ENCODE assay signal across 21 cellular contexts in the genomic region with DNA sequence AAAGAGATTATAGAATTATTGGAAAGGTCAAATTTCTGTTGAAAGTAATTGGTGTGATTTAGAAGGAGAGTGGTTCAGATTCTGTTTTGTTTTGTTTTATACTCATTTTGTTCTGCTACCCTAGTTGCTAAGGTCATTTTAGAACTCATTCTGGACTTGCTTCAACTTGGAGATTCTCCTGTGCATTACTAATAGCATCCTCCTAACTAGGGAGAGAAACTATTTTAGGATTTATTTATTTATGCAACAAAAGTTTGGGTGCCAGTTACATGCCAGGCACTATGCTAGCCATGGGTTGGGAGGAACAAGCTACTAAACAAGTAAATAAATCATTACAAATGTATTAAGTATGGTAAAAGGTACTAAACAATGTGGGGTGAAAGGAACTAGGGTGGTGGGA.
"Had no signal": no experiment of that assay in that cellular context is flagged by ENCODE, and none has a peak within 500 bp of the region (broad histone marks: within the 10 kb centered on the region; RNA-seq: fewer than 3 reads in every experiment).

No MANE protein-coding gene starts in this region.

- H3K4me1 Mint-ChIP-seq: activated naive CD8-positive, alpha-beta T cell treated with anti-CD3 and anti-CD28 coated beads for 36 hours; central memory CD8-positive, alpha-beta T cell; T-cell had no signal

- DNase-seq: activated CD4-positive, alpha-beta T cell treated with anti-CD3 and anti-CD28 coated beads for 1 hour; activated CD4-positive, alpha-beta T cell treated with anti-CD3 and anti-CD28 coated beads, Interleukin-2, amount 50 U/mL, for 4 hours; activated naive CD4-positive, alpha-beta T cell treated with Interleukin-2 at 50 U/mL for 16 hours; activated naive CD8-positive, alpha-beta T cell treated with anti-CD3 and anti-CD28 coated beads for 36 hours; activated T-cell treated with anti-CD3 and anti-CD28 coated beads, Interleukin-2, amount 50 U/mL, for 48 hours; effector memory CD4-positive, alpha-beta T cell; kidney; lower lobe of right lung; mesendoderm; mucosa of descending colon; nucleus accumbens; sigmoid colon; stimulated activated CD4-positive, alpha-beta T cell treated with anti-CD3 and anti-CD28 coated beads, Interleukin-4, amount 100 ng/mL, for 1 hour; stimulated activated naive CD4-positive, alpha-beta T cell; T-cell; upper lobe of left lung; WERI-Rb-1 had no signal

- H3K9me3 ChIP-seq: lower lobe of right lung, mucosa of descending colon, sigmoid colon, upper lobe of left lung had no signal

- H3K27ac ChIP-seq: lower lobe of right lung, sigmoid colon, upper lobe of left lung, WERI-Rb-1 had no signal

- H3K4me3 ChIP-seq: lower lobe of right lung, mucosa of descending colon, sigmoid colon, smooth muscle cell, upper lobe of left lung had no signal

- H3K4me2 ChIP-seq: smooth muscle cell had no signal

- H3K27me3 ChIP-seq: sigmoid colon, upper lobe of left lung had no signal

- H3K36me3 ChIP-seq: lower lobe of right lung, sigmoid colon, upper lobe of left lung, WERI-Rb-1 had no signal

- H3K27ac Mint-ChIP-seq: activated naive CD8-positive, alpha-beta T cell treated with anti-CD3 and anti-CD28 coated beads for 36 hours; T-cell; T-helper 2 cell treated with Interferon-gamma antibody and Interleukin-4, amounts not matched to agents 5 μg/mL and 100 μg/mL, for 36 hours had no signal

- H3K9me3 Mint-ChIP-seq: central memory CD8-positive, alpha-beta T cell; T-cell; T-helper 2 cell treated with Interferon-gamma antibody and Interleukin-4, amounts not matched to agents 5 μg/mL and 100 μg/mL, for 36 hours had no signal

- H3K36me3 Mint-ChIP-seq: activated naive CD8-positive, alpha-beta T cell treated with anti-CD3 and anti-CD28 coated beads for 36 hours; T-cell had no signal

- H3K4me3 Mint-ChIP-seq: activated naive CD8-positive, alpha-beta T cell treated with anti-CD3 and anti-CD28 coated beads for 36 hours; central memory CD8-positive, alpha-beta T cell; T-cell; T-helper 2 cell treated with Interferon-gamma antibody and Interleukin-4, amounts not matched to agents 5 μg/mL and 100 μg/mL, for 36 hours had no signal

- ATAC-seq: esophagus mucosa, lower lobe of right lung, mucosa of descending colon, T-cell had no signal
